8 cellular contexts compared by ENCODE assay signal in genomic region chr19:45442927-45443461, GRCh38. TPM values are rescaled to one million over a fixed set of nuclear protein-coding genes. Genes with fewer than 3 reads are reported as not detected.
DNase-seq lines count a peak whose midpoint lies in the region; ATAC-seq and TF ChIP-seq lines count a peak whose summit lies in the region.

No MANE protein-coding gene starts in this region.

- H3K4me1 ChIP-seq in heart left ventricle = peaks cover 0 to 46% (median 24%) of the 10 kb centered on the region in 12 donors
- H3K4me1 ChIP-seq in rectal smooth muscle tissue (ENCODE audit: control insufficient read depth, insufficient read depth, low read length) = peaks cover 16% of the 10 kb centered on the region

- H3K27me3 Mint-ChIP-seq in activated naive CD4-positive, alpha-beta T cell treated with anti-CD3 and anti-CD28 coated beads, Interleukin-2, amount 50 U/mL, for 24 hours = no peaks in the 10 kb centered on the region

- WGBS in heart left ventricle, 4 donors = 5 to 14% (median 5%) methylated on average over 6 to 14 of the region's 14 CpGs

- no peak for TF ChIP-seq CTCF in GM06990 (IDR thresholded peaks at IDR 0.05; ENCODE audit: insufficient read depth, low read length, poor library complexity, severe bottlenecking)
- TF ChIP-seq CTCF in heart left ventricle (IDR thresholded peaks at IDR 0.05) = no peak

- H3K4me3 ChIP-seq in GM06990 (replicated peaks; ENCODE audit: low read depth, low read length) = peak overlapping the region; percentile 58
- peak overlapping the region in 10 of 12 donors; percentile 6 to 60 (median 52) for H3K4me3 ChIP-seq in heart left ventricle
- peak overlapping the region; percentile 73 for H3K4me3 ChIP-seq in rectal smooth muscle tissue (ENCODE audit: low read length)

- ATAC-seq in heart left ventricle = peak in 2 of 4 donors; percentile 0 to 6

- no peak for TF ChIP-seq POLR2A in heart left ventricle (IDR thresholded peaks at IDR 0.05)

- H3K36me3 ChIP-seq in GM06990 (ENCODE audit: control insufficient read depth, insufficient read depth, low read length) = no peaks in the 10 kb centered on the region
- no peaks in the 10 kb centered on the region for H3K36me3 ChIP-seq in heart left ventricle
- H3K36me3 ChIP-seq in rectal smooth muscle tissue (ENCODE audit: control insufficient read depth, insufficient read depth, low read length) = no peaks in the 10 kb centered on the region

- no peaks in the 10 kb centered on the region for H3K27me3 ChIP-seq in GM06990 (replicated peaks; ENCODE audit: control insufficient read depth, insufficient read depth, low read length)
- no peaks in the 10 kb centered on the region for H3K27me3 ChIP-seq in heart left ventricle
- no peaks in the 10 kb centered on the region for H3K27me3 ChIP-seq in rectal smooth muscle tissue (ENCODE audit: control insufficient read depth, insufficient read depth, low read length)

- H3K27ac Mint-ChIP-seq in activated naive CD4-positive, alpha-beta T cell treated with anti-CD3 and anti-CD28 coated beads, Interleukin-2, amount 50 U/mL, for 24 hours = peak overlapping the region; percentile 92

- H3K9ac ChIP-seq in rectal smooth muscle tissue (ENCODE audit: low read length) = no peak overlapping the region

- DNase-seq in GM06990 (ENCODE audit: extremely low read depth, insufficient read length) = no peak
- peak; percentile 73 for DNase-seq in NCI-H460 (ENCODE audit: extremely low read depth, low read depth)
- DNase-seq in heart left ventricle = peak in 4 of 5 donors; percentile 46 to 67 (median 59)
- DNase-seq in NCI-H187 (lab: John Stamatoyannopoulos, UW) = no peak
- DNase-seq in GM03348 (ENCODE audit: low spot score) = no peak
- DNase-seq in GM19240 (ENCODE audit: insufficient read length, low spot score) = no peak

- H3K9me3 Mint-ChIP-seq in activated naive CD4-positive, alpha-beta T cell treated with anti-CD3 and anti-CD28 coated beads, Interleukin-2, amount 50 U/mL, for 24 hours = no peaks in the 10 kb centered on the region

- H3K4me1 Mint-ChIP-seq in activated naive CD4-positive, alpha-beta T cell treated with anti-CD3 and anti-CD28 coated beads, Interleukin-2, amount 50 U/mL, for 24 hours = peaks cover 52% of the 10 kb centered on the region

- no peaks in the 10 kb centered on the region for H3K36me3 Mint-ChIP-seq in activated naive CD4-positive, alpha-beta T cell treated with anti-CD3 and anti-CD28 coated beads, Interleukin-2, amount 50 U/mL, for 24 hours

- H3K4me3 Mint-ChIP-seq in activated naive CD4-positive, alpha-beta T cell treated with anti-CD3 and anti-CD28 coated beads, Interleukin-2, amount 50 U/mL, for 24 hours = peak overlapping the region; percentile 88

- peak overlapping the region; percentile 77 to 97 (median 88) for H3K27ac ChIP-seq in heart left ventricle
- H3K27ac ChIP-seq in rectal smooth muscle tissue (ENCODE audit: low read depth, low read length) = peak overlapping the region; percentile 83

- intact Hi-C loops in heart left ventricle (cut with DNase I) = no loop called here

- no peaks in the 10 kb centered on the region for H3K9me3 ChIP-seq in heart left ventricle

RNA-seq across cellular contexts. Expression of gene ERCC1, which starts 19.3 kb away (rescaled TPM):
- total RNA-seq in NCI-H460 (2014; rRNA removed; shearing (Covaris generic)) = 81.5 and 102 TPM in 2 replicates
- polyA plus RNA-seq in NCI-H460 (2014; cell fraction: nucleus; rRNA removed) = 59.2 and 79.0 TPM in 2 replicates
- 100 to 1,000 TPM; 104 to 156 (median 121) TPM for total RNA-seq in heart left ventricle
- 100 to 1,000 TPM; 120 to 294 TPM for polyA plus RNA-seq in heart left ventricle

RNA-seq across cellular contexts. Expression of gene FOSB, which starts 24.8 kb away (rescaled TPM):
- total RNA-seq in NCI-H460 (2014; rRNA removed; shearing (Covaris generic)) = 1.7 and 1.9 TPM in 2 replicates
- polyA plus RNA-seq in NCI-H460 (2014; cell fraction: nucleus; rRNA removed) = 0.08 and 0.13 TPM in 2 replicates
- 100 to 1,000 TPM in 1 of 9 donors, 10 to 100 TPM in 1, 1 to 10 TPM in 4, under 1 TPM in 3; 0.23 to 107 (median 1.1) TPM for total RNA-seq in heart left ventricle
- 1 to 10 TPM; 1.4 to 8.0 TPM for polyA plus RNA-seq in heart left ventricle

RNA-seq across cellular contexts. Expression of gene POLR1G, which starts 36.5 kb away (rescaled TPM):
- 11.3 and 12.7 TPM in 2 replicates for total RNA-seq in NCI-H460 (2014; rRNA removed; shearing (Covaris generic))
- polyA plus RNA-seq in NCI-H460 (2014; cell fraction: nucleus; rRNA removed) = 8.7 and 27.6 TPM in 2 replicates
- total RNA-seq in heart left ventricle = 10 to 100 TPM in 1 of 9 donors, 1 to 10 TPM in 8; 4.4 to 10.6 (median 6.9) TPM
- 1 to 10 TPM; 6.7 to 8.5 TPM for polyA plus RNA-seq in heart left ventricle

RNA-seq across cellular contexts. Expression of gene PPP1R13L, which starts 38.1 kb away (rescaled TPM):
- 2.9 and 5.2 TPM in 2 replicates for total RNA-seq in NCI-H460 (2014; rRNA removed; shearing (Covaris generic))
- polyA plus RNA-seq in NCI-H460 (2014; cell fraction: nucleus; rRNA removed) = 2.6 and 5.7 TPM in 2 replicates
- total RNA-seq in heart left ventricle = 100 to 1,000 TPM in 7 of 9 donors, 10 to 100 TPM in 2; 92.3 to 400 (median 139) TPM
- 100 to 1,000 TPM; 102 to 174 TPM for polyA plus RNA-seq in heart left ventricle

RNA-seq across cellular contexts. Expression of gene RTN2, which starts 53.9 kb away (rescaled TPM):
- 0.79 and 1.6 TPM in 2 replicates for total RNA-seq in NCI-H460 (2014; rRNA removed; shearing (Covaris generic))
- polyA plus RNA-seq in NCI-H460 (2014; cell fraction: nucleus; rRNA removed) = 1.6 TPM in 1 of 2 replicates, not detected in the other
- 10 to 100 TPM; 12.9 to 33.0 (median 26.9) TPM for total RNA-seq in heart left ventricle
- 10 to 100 TPM; 12.1 to 14.2 TPM for polyA plus RNA-seq in heart left ventricle

Comparison
In these comparisons a context has a peak if more than half of its experiments do, and no peak if none do; other contexts are left out.
1. DNase-seq: peak in NCI-H460 (single experiment) and heart left ventricle (4 of 5); none in GM06990 (single experiment), NCI-H187 (0 of 2), GM03348 (single experiment) and GM19240 (single experiment).
2. Peak in every context shown above with its lines, with median percentiles within 50 percentile points of each other: H3K4me3 ChIP-seq.